Comparison of ENCODE assay signal across 1 cellular context in the genomic region with DNA sequence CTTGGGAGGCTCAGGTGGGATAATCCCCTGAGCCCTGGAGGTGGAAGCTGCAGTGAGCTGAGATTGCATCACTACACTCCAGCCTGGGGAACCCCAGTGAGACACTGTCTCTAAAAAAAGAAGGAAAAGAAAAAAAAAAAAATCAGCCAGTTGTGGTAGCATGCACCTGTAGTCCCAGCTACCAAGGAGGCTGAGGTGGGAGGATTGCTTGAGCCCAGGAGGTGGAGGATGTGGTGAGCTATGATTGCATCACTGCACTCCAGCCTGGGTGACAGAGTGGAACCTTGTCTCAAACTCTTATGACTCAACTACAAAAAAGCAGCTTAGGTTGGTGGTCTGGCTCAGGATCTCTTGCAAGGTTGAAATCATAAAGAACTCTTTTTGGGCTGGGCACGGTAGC.
TF ChIP-seq lines count a peak whose summit lies in the region.

No MANE protein-coding gene starts in this region.

TF ChIP-seq in H1, 55 proteins besides CTCF, POLR2A, EP300 and RAD21:
- TF ChIP-seq, protein P1, sequence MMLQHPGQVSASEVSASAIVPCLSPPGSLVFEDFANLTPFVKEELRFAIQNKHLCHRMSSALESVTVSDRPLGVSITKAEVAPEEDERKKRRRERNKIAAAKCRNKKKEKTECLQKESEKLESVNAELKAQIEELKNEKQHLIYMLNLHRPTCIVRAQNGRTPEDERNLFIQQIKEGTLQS (IDR thresholded peaks at IDR 0.05; ENCODE audit: insufficient read depth, low read depth, low read length): 0 out of 2 replicates have a peak, but pooled peaks have one; percentile 2
- peak; percentile 81 for TF ChIP-seq CEBPB (IDR thresholded peaks at IDR 0.05; ENCODE audit: low read depth, low read length)
- no peak for TF ChIP-seq PHF8 (conservative IDR thresholded peaks at IDR 0.05; ENCODE audit: low read depth, low read length)
